In genomic region chr10:47894571-47894970, GRCh38 we compare ENCODE assay signal across 10 cellular contexts. TPM values are rescaled to one million over a fixed set of nuclear protein-coding genes. Genes with fewer than 3 reads are reported as not detected.
"Had no signal": no experiment of that assay in that cellular context is flagged by ENCODE, and none has a peak within 500 bp of the region (broad histone marks: within the 10 kb centered on the region; RNA-seq: fewer than 3 reads in every experiment).

No MANE protein-coding gene starts in this region.

RNA-seq across cellular contexts. Expression of gene NPY4R2, which starts 23.9 kb away (rescaled TPM):
- total RNA-seq: activated B cell treated with CpG ODN at 0.5 μM for 24 hours; activated CD4-positive, alpha-beta memory T cell treated with anti-CD3 and anti-CD28 coated beads for 36 hours; activated naive CD4-positive, alpha-beta T cell treated with anti-CD3 and anti-CD28 coated beads for 36 hours; activated naive CD4-positive, alpha-beta T cell treated with anti-CD3 and anti-CD28 coated beads, Interleukin-2, amount 50 U/mL, for 72 hours; activated T-cell treated with anti-CD3 and anti-CD28 coated beads, Interleukin-2, amount 50 U/mL, for 4 hours; activated T-helper 1 cell treated with anti-CD3 and anti-CD28 coated beads, Interleukin-12 subunit alpha, Interleukin-12 subunit beta, Interleukin-2, Interleukin-4 antibody, amounts not matched to agents 30 ng/mL and 10 ng/mL and 1 ng/mL, durations not matched to agents 14 hours and 24 hours and 36 hours; bronchial epithelial cell; PC-3; Right ventricle myocardium superior had no signal
- polyA plus RNA-seq: adrenal gland had no signal
